Comparison of ENCODE assay signal across 19 cellular contexts in the genomic region with DNA sequence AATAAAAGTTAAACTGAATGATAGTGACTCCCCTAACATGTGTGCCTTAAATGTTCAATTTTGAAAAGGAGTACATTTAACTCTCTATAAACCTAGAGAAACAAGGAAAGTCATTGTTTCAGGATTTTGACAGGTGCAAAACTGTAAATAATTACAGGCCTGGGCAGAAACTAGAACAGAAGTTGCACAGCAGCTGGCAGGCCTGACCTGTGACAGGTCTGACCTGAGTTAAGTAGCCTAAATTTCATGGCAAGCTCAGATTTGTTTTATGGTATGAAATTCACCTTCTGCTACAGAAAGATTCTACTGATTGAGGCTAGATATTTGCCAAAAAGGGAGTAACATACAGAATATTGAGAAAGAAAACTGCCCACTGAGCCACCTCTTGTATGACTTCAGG.
DNase-seq lines count a peak whose midpoint lies in the region; ATAC-seq, FAIRE-seq and TF ChIP-seq lines count a peak whose summit lies in the region.
"Had no signal": no experiment of that assay in that cellular context is flagged by ENCODE, and none has a peak within 500 bp of the region (broad histone marks: within the 10 kb centered on the region; RNA-seq: fewer than 3 reads in every experiment).

No MANE protein-coding gene starts in this region.

- ATAC-seq in GM21619 (IDR thresholded peaks at IDR 0.05; ENCODE audit: unreplicated experiment) (peak; percentile 51), HG03571 (IDR thresholded peaks at IDR 0.05; ENCODE audit: unreplicated experiment) (no peak), HG02840 (IDR thresholded peaks at IDR 0.05; ENCODE audit: low FRiP score, unreplicated experiment) (no peak)
- ATAC-seq: activated naive CD8-positive, alpha-beta T cell treated with anti-CD3 and anti-CD28 coated beads, Interleukin-2, amount 50 U/mL, for 24 hours; activated T-cell treated with anti-CD3 and anti-CD28 coated beads, Interleukin-2, amount 50 U/mL, for 72 hours had no signal

- TF ChIP-seq CTCF in D721Med (IDR thresholded peaks at IDR 0.05; ENCODE audit: insufficient read depth, missing control alignments) = no peak

- DNase-seq in D721Med (ENCODE audit: insufficient read length, low spot score) (no peak), NCI-H1694 treated with DMSO at 0.1 percent for 48 hours (lab: John Stamatoyannopoulos, UW) (peak; percentile 94), SHP77 (lab: John Stamatoyannopoulos, UW) (peak; percentile 15 to 28), HUDEP-2 (lab: John Stamatoyannopoulos, UW; ENCODE audit: unreplicated experiment in 76 of 76) (no peak), NCI-H510A treated with DMSO at 0.1 percent for 48 hours (lab: John Stamatoyannopoulos, UW) (no peak)
- DNase-seq: activated CD4-positive, alpha-beta T cell treated with anti-CD3 and anti-CD28 coated beads, Interleukin-2, amount 10 ng/mL, durations not matched to agents 24 days and 14 days; activated naive CD8-positive, alpha-beta T cell treated with anti-CD3 and anti-CD28 coated beads, Interleukin-2, amount 50 U/mL, for 24 hours; activated T-cell treated with anti-CD3 and anti-CD28 coated beads, Interleukin-2, amount 50 U/mL, for 72 hours; Caco-2; caudate nucleus; endodermal cell; foreskin melanocyte; immature natural killer cell; midbrain; NCI-H2029; spleen had no signal

- FAIRE-seq in D721Med (lab: Jason Lieb, UNC) = peak; percentile 32

Comparison
In these comparisons a context has a peak if more than half of its experiments do, and no peak if none do; other contexts are left out.
1. DNase-seq: peak in NCI-H1694 treated with DMSO at 0.1 percent for 48 hours (single experiment) and SHP77 (2 of 2); none in D721Med (single experiment), HUDEP-2 (0 of 76) and NCI-H510A treated with DMSO at 0.1 percent for 48 hours (single experiment).